In the genomic region with DNA sequence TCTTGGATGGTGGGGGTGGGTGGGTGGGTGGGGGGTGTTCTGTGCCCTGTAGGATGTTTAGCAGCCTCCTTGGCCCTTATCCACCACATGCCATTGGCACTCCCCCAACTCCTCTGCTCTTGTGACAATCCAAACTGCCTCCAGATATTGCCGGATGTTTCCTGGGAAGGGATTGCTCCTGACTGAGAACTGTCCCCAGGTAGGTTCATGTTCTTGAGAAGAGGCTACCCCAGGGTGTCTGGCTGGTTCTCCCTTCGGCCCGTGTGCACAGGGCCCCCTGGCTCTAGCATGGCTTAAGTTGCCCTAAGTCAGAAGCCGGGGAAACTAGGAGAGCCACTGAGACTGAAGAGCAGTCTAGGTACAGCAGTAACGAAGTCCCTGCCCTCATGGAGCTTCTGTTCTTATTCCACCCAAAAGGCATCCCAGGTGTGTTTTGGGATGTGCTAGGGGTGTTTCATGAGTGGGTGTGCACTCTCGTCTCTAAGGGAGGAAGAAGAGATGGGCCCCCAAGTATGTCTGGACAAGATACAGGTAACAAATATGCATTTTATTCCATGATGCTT, we compare ENCODE assay signal across 1 cellular context.
TF ChIP-seq lines count a peak whose summit lies in the region.

No MANE protein-coding gene starts in this region.

TF ChIP-seq in GM23338, 12 proteins besides CTCF, POLR2A, EP300 and RAD21 (continued from another document):
- TF ChIP-seq REST (IDR thresholded peaks at IDR 0.05; ENCODE audit: unreplicated experiment) (no peak), ETS1 (IDR thresholded peaks at IDR 0.05) (no peak), ZNF331 (CRISPR knock-in tag; IDR thresholded peaks at IDR 0.05; ENCODE audit: low read depth) (no peak), STAT1 (IDR thresholded peaks at IDR 0.05; ENCODE audit: unreplicated experiment) (no peak)
